8 cellular contexts compared by ENCODE assay signal in genomic region chr10:113073549-113074189, GRCh38.
DNase-seq lines count a peak whose midpoint lies in the region; ATAC-seq and TF ChIP-seq lines count a peak whose summit lies in the region.

No MANE protein-coding gene starts in this region.

- ATAC-seq in left colon (peak; percentile 88), thoracic aorta (ENCODE audit: insufficient number of reproducible peaks, low FRiP score, low read depth) (peak; percentile 89), HG02588 (IDR thresholded peaks at IDR 0.05; ENCODE audit: unreplicated experiment) (no peak)

- peak overlapping the region in 1 of 2 donors; percentile 10 for H3K4me3 ChIP-seq in cardiac fibroblast (replicated peaks in 1 of 2; ENCODE audit: low read depth in 2 of 2, low read length in 2 of 2)
- H3K4me3 ChIP-seq in thoracic aorta, result peak overlapping the region; percentile 55

- no peaks in the 10 kb centered on the region for H3K27me3 ChIP-seq in thoracic aorta (replicated peaks; ENCODE audit: insufficient read depth)

- DNase-seq in HT-29 (ENCODE audit: low spot score) (peak; percentile 95), cardiac fibroblast (ENCODE audit: low read depth in 2 of 2) (peak; percentile 96 to 97), left colon (peak; percentile 79 to 91), thoracic aorta (ENCODE audit: low spot score) (peak; percentile 82), NCI-H2196 (lab: John Stamatoyannopoulos, UW; ENCODE audit: unreplicated experiment) (no peak), NCI-H510A (lab: John Stamatoyannopoulos, UW) (no peak), NCI-H526 treated with DMSO at 0.1 percent for 48 hours (lab: John Stamatoyannopoulos, UW) (no peak)

- peak overlapping the region; percentile 81 to 86 for H3K27ac ChIP-seq in thoracic aorta

- H3K9me3 ChIP-seq in thoracic aorta, result no peaks in the 10 kb centered on the region

- H3K4me1 ChIP-seq in thoracic aorta (ENCODE audit: control insufficient read depth in 1 of 2, low read depth in 2 of 2), result peaks cover 26 to 39% of the 10 kb centered on the region in 2 donors

- no peaks in the 10 kb centered on the region for H3K36me3 ChIP-seq in thoracic aorta

- intact Hi-C loops in left colon (cut with DNase I, micrococcal nuclease), result no loop called here

- no peak for TF ChIP-seq CTCF in cardiac fibroblast (IDR thresholded peaks at IDR 0.05; ENCODE audit: low read depth, low read length)
- TF ChIP-seq CTCF in thoracic aorta (IDR thresholded peaks at IDR 0.05), result no peak

Comparison
In these comparisons a context has a peak if more than half of its experiments do, and no peak if none do; other contexts are left out.
1. DNase-seq: peak in HT-29 (single experiment), cardiac fibroblast (2 of 2), left colon (2 of 2) and thoracic aorta (single experiment); none in NCI-H2196 (single experiment), NCI-H510A (single experiment) and NCI-H526 treated with DMSO at 0.1 percent for 48 hours (single experiment).